In genomic region chr2:159713691-159714585, GRCh38 we compare ENCODE assay signal across 8 cellular contexts. TPM values are rescaled to one million over a fixed set of nuclear protein-coding genes. Genes with fewer than 3 reads are reported as not detected.
DNase-seq lines count a peak whose midpoint lies in the region; ATAC-seq lines count a peak whose summit lies in the region.

No MANE protein-coding gene starts in this region.

- no peaks in the 10 kb centered on the region for H3K9me3 Mint-ChIP-seq in activated T-helper 2 cell treated with anti-CD3 and anti-CD28 coated beads, Interferon-gamma antibody, Interleukin-2, Interleukin-4, amounts not matched to agents 10 μg/mL and 5 μg/mL and 100 μg/mL, durations not matched to agents 14 hours and 24 hours and 36 hours
- H3K9me3 Mint-ChIP-seq in stimulated activated naive B cell treated with anti-CD40 and anti-IgM and Interleukin-4, amounts not matched to agents 10 μg/mL and 1 μg/mL and 100 μg/mL, for 72 hours = no peaks in the 10 kb centered on the region

- peaks cover 68% of the 10 kb centered on the region for H3K36me3 Mint-ChIP-seq in activated T-helper 2 cell treated with anti-CD3 and anti-CD28 coated beads, Interferon-gamma antibody, Interleukin-2, Interleukin-4, amounts not matched to agents 10 μg/mL and 5 μg/mL and 100 μg/mL, durations not matched to agents 14 hours and 24 hours and 36 hours (ENCODE audit: low read depth)
- peaks cover 18 to 35% of the 10 kb centered on the region in 2 donors for H3K36me3 Mint-ChIP-seq in stimulated activated naive B cell treated with anti-CD40 and anti-IgM and Interleukin-4, amounts not matched to agents 10 μg/mL and 1 μg/mL and 100 μg/mL, for 72 hours

- H3K4me1 Mint-ChIP-seq in activated T-helper 2 cell treated with anti-CD3 and anti-CD28 coated beads, Interferon-gamma antibody, Interleukin-2, Interleukin-4, amounts not matched to agents 10 μg/mL and 5 μg/mL and 100 μg/mL, durations not matched to agents 14 hours and 24 hours and 36 hours (ENCODE audit: low read depth) = peaks cover 36% of the 10 kb centered on the region
- H3K4me1 Mint-ChIP-seq in stimulated activated naive B cell treated with anti-CD40 and anti-IgM and Interleukin-4, amounts not matched to agents 10 μg/mL and 1 μg/mL and 100 μg/mL, for 72 hours = peaks cover 13 to 50% of the 10 kb centered on the region in 2 donors

- peaks cover 19% of the 10 kb centered on the region for H3K4me1 ChIP-seq in HUES64 (ENCODE audit: insufficient read depth, low read length)

- H3K4me3 ChIP-seq in HUES64 (ENCODE audit: low read length) (peak overlapping the region; percentile 93), iPS-18c (ENCODE audit: insufficient read depth, low read depth, low read length) (peak overlapping the region; percentile 99)

- H3K27ac Mint-ChIP-seq in activated T-helper 2 cell treated with anti-CD3 and anti-CD28 coated beads, Interferon-gamma antibody, Interleukin-2, Interleukin-4, amounts not matched to agents 10 μg/mL and 5 μg/mL and 100 μg/mL, durations not matched to agents 14 hours and 24 hours and 36 hours = peak overlapping the region; percentile 99
- peak overlapping the region; percentile 100 for H3K27ac Mint-ChIP-seq in stimulated activated naive B cell treated with anti-CD40 and anti-IgM and Interleukin-4, amounts not matched to agents 10 μg/mL and 1 μg/mL and 100 μg/mL, for 72 hours

- H3K36me3 ChIP-seq in HUES64 (ENCODE audit: insufficient read depth, low read length) = peaks cover 46% of the 10 kb centered on the region

- 49% methylated on average over 4 of the region's 5 CpGs for WGBS in HUES64

- ATAC-seq in stimulated activated naive B cell treated with anti-CD40 and anti-IgM and Interleukin-4, amounts not matched to agents 10 μg/mL and 1 μg/mL and 100 μg/mL, for 72 hours (replicated peaks) = no peak
- ATAC-seq in GM21528 (IDR thresholded peaks at IDR 0.05; ENCODE audit: low FRiP score, unreplicated experiment) = no peak

- peak overlapping the region; percentile 99 for H3K9ac ChIP-seq in HUES64 (ENCODE audit: low read depth, low read length)

- intact Hi-C loops in activated T-helper 2 cell treated with anti-CD3 and anti-CD28 coated beads, Interferon-gamma antibody, Interleukin-2, Interleukin-4, amounts not matched to agents 10 μg/mL and 5 μg/mL and 100 μg/mL, durations not matched to agents 14 hours and 24 hours and 36 hours (cut with micrococcal nuclease) = loop anchor here (2.0 to 10.0 kb wide), 6 partner anchors 33 to 1257 kb away; partner anchors contain the start of genes CCDC148, LY75 and PKP4

- H3K4me3 Mint-ChIP-seq in activated T-helper 2 cell treated with anti-CD3 and anti-CD28 coated beads, Interferon-gamma antibody, Interleukin-2, Interleukin-4, amounts not matched to agents 10 μg/mL and 5 μg/mL and 100 μg/mL, durations not matched to agents 14 hours and 24 hours and 36 hours (ENCODE audit: low read depth) = peak overlapping the region; percentile 99
- H3K4me3 Mint-ChIP-seq in stimulated activated naive B cell treated with anti-CD40 and anti-IgM and Interleukin-4, amounts not matched to agents 10 μg/mL and 1 μg/mL and 100 μg/mL, for 72 hours = peak overlapping the region; percentile 98 to 100

- H3K9me3 ChIP-seq in HUES64 (ENCODE audit: insufficient read depth, low read depth, low read length) (no peaks in the 10 kb centered on the region), iPS-18c (ENCODE audit: control insufficient read depth, insufficient read depth, low read length) (no peaks in the 10 kb centered on the region)

- H3K27me3 ChIP-seq in HUES64 (ENCODE audit: insufficient read depth, low read length) = no peaks in the 10 kb centered on the region

- peak; percentile 14 for DNase-seq in COR-L47 (lab: John Stamatoyannopoulos, UW)
- DNase-seq in activated T-helper 2 cell treated with anti-CD3 and anti-CD28 coated beads, Interferon-gamma antibody, Interleukin-2, Interleukin-4, amounts not matched to agents 10 μg/mL and 5 μg/mL and 100 μg/mL, durations not matched to agents 14 hours and 24 hours and 36 hours (ENCODE audit: low spot score) = no peak
- DNase-seq in stimulated activated naive B cell treated with anti-CD40 and anti-IgM and Interleukin-4, amounts not matched to agents 10 μg/mL and 1 μg/mL and 100 μg/mL, for 72 hours = no peak
- no peak for DNase-seq in SKM-1 treated with dmso at 0.1 percent for 144 hours (lab: John Stamatoyannopoulos, UW; ENCODE audit: unreplicated experiment)
- DNase-seq in globus pallidus (ENCODE audit: low spot score) = no peak

- H3K27ac ChIP-seq in HUES64 (ENCODE audit: low read depth, low read length) = peak overlapping the region; percentile 100; the same call in 1 of the 2 replicates

- no peaks in the 10 kb centered on the region for H3K27me3 Mint-ChIP-seq in activated T-helper 2 cell treated with anti-CD3 and anti-CD28 coated beads, Interferon-gamma antibody, Interleukin-2, Interleukin-4, amounts not matched to agents 10 μg/mL and 5 μg/mL and 100 μg/mL, durations not matched to agents 14 hours and 24 hours and 36 hours (ENCODE audit: low read depth)
- H3K27me3 Mint-ChIP-seq in stimulated activated naive B cell treated with anti-CD40 and anti-IgM and Interleukin-4, amounts not matched to agents 10 μg/mL and 1 μg/mL and 100 μg/mL, for 72 hours = no peaks in the 10 kb centered on the region

RNA-seq across cellular contexts. Expression of gene MARCHF7, which starts 1.6 kb away (rescaled TPM):
- 123 TPM for polyA plus RNA-seq in HUES64 (2013, experiment 1 of 2)
- polyA plus RNA-seq in HUES64 (2013, experiment 2 of 2) = 132 TPM
- total RNA-seq in activated T-helper 2 cell treated with anti-CD3 and anti-CD28 coated beads, Interferon-gamma antibody, Interleukin-2, Interleukin-4, amounts not matched to agents 10 μg/mL and 5 μg/mL and 100 μg/mL, durations not matched to agents 14 hours and 24 hours and 36 hours = 80.0 and 83.1 TPM in 2 replicates
